ENCODE assay signal across 11 cellular contexts in the genomic region with DNA sequence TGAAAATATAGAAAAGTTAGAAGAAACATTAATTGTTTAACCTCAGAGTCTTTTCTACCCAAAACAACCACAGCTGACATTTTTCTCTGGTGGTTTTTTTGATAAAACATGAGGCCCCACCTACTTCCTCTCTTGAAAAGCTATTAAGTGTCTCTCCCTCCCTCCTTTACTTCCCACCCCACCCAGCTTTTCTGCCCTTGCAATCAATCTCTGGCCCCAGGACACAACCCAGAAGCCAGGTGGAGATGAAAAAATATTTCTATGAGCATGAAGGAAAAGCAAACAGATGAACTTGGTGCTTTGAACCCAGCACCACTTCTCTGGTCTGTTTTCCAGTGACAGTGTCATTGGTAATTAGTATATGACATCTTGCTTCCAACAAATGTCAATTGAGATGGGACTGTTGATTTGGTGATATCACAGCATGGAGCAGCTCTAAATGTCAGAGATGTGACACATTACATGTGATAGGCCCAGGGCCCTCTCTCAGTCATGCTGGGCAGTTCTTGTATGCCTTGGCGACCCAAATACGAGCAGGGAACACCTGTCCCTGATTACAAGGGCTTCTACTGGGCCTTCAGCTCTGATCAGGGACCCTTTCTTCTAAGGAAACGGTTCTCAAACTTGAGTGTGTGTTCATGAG. TPM values are rescaled to one million over a fixed set of nuclear protein-coding genes. Genes with fewer than 3 reads are reported as not detected.
DNase-seq lines count a peak whose midpoint lies in the region; ATAC-seq, FAIRE-seq and TF ChIP-seq lines count a peak whose summit lies in the region.
"Had no signal": no experiment of that assay in that cellular context is flagged by ENCODE, and none has a peak within 500 bp of the region (broad histone marks: within the 10 kb centered on the region; RNA-seq: fewer than 3 reads in every experiment).

No MANE protein-coding gene starts in this region.

- peaks cover 8% of the 10 kb centered on the region for H3K9me3 ChIP-seq in BLaER1
- no peaks in the 10 kb centered on the region for H3K9me3 ChIP-seq in T-helper 17 cell (ENCODE audit: control insufficient read depth, low read length, poor library complexity, severe bottlenecking)
- no peaks in the 10 kb centered on the region for H3K9me3 ChIP-seq in PC-3 (ENCODE audit: low read length)

- in situ Hi-C loops in GM13976 (cut with MboI; ENCODE audit: low sequenced_read_pairs, unreplicated experiment) = loop anchor here (5.0 kb wide), 1 partner anchor 94 kb away; no protein-coding TSS in a partner anchor

- no peaks in the 10 kb centered on the region for H3K9me2 ChIP-seq in PC-3 (replicated peaks; ENCODE audit: low read length)

- peaks cover 44% of the 10 kb centered on the region for H3K4me1 Mint-ChIP-seq in T-helper 17 cell
- H3K4me1 Mint-ChIP-seq in effector memory CD8-positive, alpha-beta T cell (ENCODE audit: low read depth in 2 of 2) = peaks cover 56 to 60% of the 10 kb centered on the region in 2 donors

- H3K4me1 ChIP-seq in BLaER1 (peaks cover 54% of the 10 kb centered on the region), PC-3 (ENCODE audit: insufficient read depth, low read length) (no peaks in the 10 kb centered on the region)

- H3K27ac ChIP-seq in BLaER1 (no peak overlapping the region), PC-3 (ENCODE audit: low read length) (no peak overlapping the region)

- H3K79me2 ChIP-seq in PC-3 (ENCODE audit: low read length) = no peaks in the 10 kb centered on the region

- intact Hi-C loops in PC-3 (cut with micrococcal nuclease) = loop anchor here (10.0 kb wide), 1 partner anchor 102 kb away; no protein-coding TSS in a partner anchor

- H3K9me3 Mint-ChIP-seq in effector memory CD8-positive, alpha-beta T cell = no peaks in the 10 kb centered on the region

- ATAC-seq in T-helper 17 cell (peak; percentile 49), PC-3 (no peak)
- ATAC-seq in effector memory CD8-positive, alpha-beta T cell (replicated peaks) = peak; percentile 34

- no peak overlapping the region for H2AFZ ChIP-seq in PC-3 (ENCODE audit: low read length)

- no peak for FAIRE-seq in GM19239 (lab: Jason Lieb, UNC)
- FAIRE-seq: RCC 7860 had no signal

- H3K4me2 ChIP-seq in BLaER1 (peak overlapping the region; percentile 91), PC-3 (ENCODE audit: low read length) (no peak overlapping the region)

- H3K36me3 Mint-ChIP-seq in T-helper 17 cell (ENCODE audit: low read depth) = no peaks in the 10 kb centered on the region
- H3K36me3 Mint-ChIP-seq in effector memory CD8-positive, alpha-beta T cell (ENCODE audit: insufficient read depth) = peaks cover 6% of the 10 kb centered on the region

- H3F3A ChIP-seq in PC-3 (ENCODE audit: low read length, unreplicated experiment) = no peaks in the 10 kb centered on the region

- H3K4me3 ChIP-seq in BLaER1 (no peak overlapping the region), PC-3 (ENCODE audit: low read length) (no peak overlapping the region)

- no peaks in the 10 kb centered on the region for H3K27me3 Mint-ChIP-seq in T-helper 17 cell
- H3K27me3 Mint-ChIP-seq in effector memory CD8-positive, alpha-beta T cell = no peaks in the 10 kb centered on the region

- H3K27me3 ChIP-seq in BLaER1 (no peaks in the 10 kb centered on the region), PC-3 (ENCODE audit: low read length) (peaks cover 92% of the 10 kb centered on the region)

- POLR2A ChIA-PET in PC-3 (lab: Charles Lee; ENCODE audit: unreplicated experiment) = no interaction called here

- H3K27ac Mint-ChIP-seq in T-helper 17 cell = peak overlapping the region; percentile 97
- peak overlapping the region; percentile 96 for H3K27ac Mint-ChIP-seq in effector memory CD8-positive, alpha-beta T cell

- H4K20me1 ChIP-seq in BLaER1 (peaks cover 10% of the 10 kb centered on the region; the same call in 1 of the 2 replicates), PC-3 (ENCODE audit: low read length) (no peaks in the 10 kb centered on the region)

- H3K9ac ChIP-seq in BLaER1 (no peak overlapping the region), PC-3 (ENCODE audit: low read length) (no peak overlapping the region)

- DNase-seq in GM13976 (ENCODE audit: low spot score) (peak; percentile 4), T-helper 17 cell (no peak), NK-92 (lab: John Stamatoyannopoulos, UW; ENCODE audit: unreplicated experiment) (no peak), NCI-H82 treated with DMSO at 0.1 percent for 48 hours (lab: John Stamatoyannopoulos, UW; ENCODE audit: unreplicated experiment) (no peak), PC-3 (no peak), GM19239 (ENCODE audit: insufficient read length, low spot score) (no peak)
- DNase-seq in effector memory CD8-positive, alpha-beta T cell = no peak
- DNase-seq: amniotic stem cell had no signal

- H3K36me3 ChIP-seq in BLaER1 (no peaks in the 10 kb centered on the region), PC-3 (ENCODE audit: low read depth, low read length) (no peaks in the 10 kb centered on the region)

- peak overlapping the region; percentile 66 for H3K4me3 Mint-ChIP-seq in T-helper 17 cell
- H3K4me3 Mint-ChIP-seq in effector memory CD8-positive, alpha-beta T cell = peak overlapping the region; percentile 87 to 94

- CTCF ChIA-PET in PC-3 (lab: Charles Lee) = no interaction called here

- TF ChIP-seq CTCF in GM13976 (IDR thresholded peaks at IDR 0.05; ENCODE audit: borderline replicate concordance, control extremely low read depth, extremely low read depth, insufficient read depth, missing control alignments) (no peak), PC-3 (conservative IDR thresholded peaks at IDR 0.05; ENCODE audit: low read depth, low read length) (no peak)

- no TSS peak for BruUV-seq in PC-3 (replicated peaks; lab: Mats Ljungman, UMichigan)

RNA-seq across cellular contexts. Expression of gene TMPRSS13, which starts 23.9 kb away (rescaled TPM):
- total RNA-seq in T-helper 17 cell = 1 to 10 TPM; 2.0 to 2.4 TPM
- total RNA-seq in PC-3 (2014; rRNA removed) = 2.2 and 2.9 TPM in 2 replicates
- total RNA-seq: lung microvascular endothelial cell had no signal

RNA-seq across cellular contexts. Expression of gene IL10RA, which starts 33.0 kb away (rescaled TPM):
- total RNA-seq in T-helper 17 cell = 100 to 1,000 TPM; 262 to 274 TPM
- total RNA-seq in PC-3 (2014; rRNA removed) = not detected in 2 replicates
- total RNA-seq: lung microvascular endothelial cell had no signal

Comparison
In these comparisons a context has a peak if more than half of its experiments do, and no peak if none do; other contexts are left out.
1. RNA of gene IL10RA, which starts 33.0 kb away (total RNA-seq): 262 to 274 TPM in T-helper 17 cell; not detected in PC-3; every median in the first group is over 100 times any median in the second.